Comparison of ENCODE assay signal across 8 cellular contexts in the genomic region with DNA sequence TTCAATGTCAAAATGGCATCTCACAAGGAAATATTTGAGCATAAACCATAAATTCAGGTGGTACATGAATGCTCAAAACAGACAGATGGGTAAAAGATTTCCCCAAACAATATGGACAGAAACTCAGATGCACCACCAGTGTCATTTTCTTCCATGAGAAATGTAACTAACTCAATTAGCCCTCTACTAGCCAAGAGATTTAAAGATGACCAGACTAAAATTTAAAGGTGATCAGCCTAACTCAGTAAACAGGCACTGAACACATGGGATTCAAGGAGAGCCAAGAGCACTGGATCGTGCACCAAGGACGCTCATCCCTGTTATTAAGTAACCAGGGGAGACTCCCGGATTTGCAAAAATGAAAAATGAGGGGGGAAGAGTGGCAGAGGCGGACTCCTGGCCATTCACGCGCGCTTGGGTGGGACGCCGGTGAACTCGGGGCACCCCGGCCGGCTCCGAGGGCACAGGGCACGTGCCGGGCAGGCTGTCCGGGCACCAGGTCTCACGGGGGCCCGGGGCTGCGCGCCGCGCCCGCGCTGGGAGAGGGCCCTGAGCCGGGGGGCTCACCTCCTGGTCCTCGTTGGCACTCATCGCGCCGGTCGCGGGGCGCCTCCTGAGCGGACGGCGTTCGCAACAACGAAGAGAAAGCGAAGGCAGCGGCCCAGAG. TPM values are rescaled to one million over a fixed set of nuclear protein-coding genes. Genes with fewer than 3 reads are reported as not detected.
DNase-seq lines count a peak whose midpoint lies in the region; ATAC-seq and TF ChIP-seq lines count a peak whose summit lies in the region.

No MANE protein-coding gene starts in this region.

- DNase-seq in NCI-H1417 (lab: John Stamatoyannopoulos, UW) (peak in 2 of 3 experiments; percentile 77 to 82), NCI-H1417 treated with DMSO at 0.1 percent for 48 hours (lab: John Stamatoyannopoulos, UW) (no peak), cerebellar cortex (ENCODE audit: low spot score) (peak; percentile 20), left lobe of liver (ENCODE audit: low spot score) (peak; percentile 67)
- peak; percentile 6 to 13 for DNase-seq in stimulated activated CD8-positive, alpha-beta memory T cell treated with anti-CD3 and anti-CD28 coated beads, Interleukin-2, amount 100 ng/mL, for 48 hours (ENCODE audit: low read depth in 2 of 2)

- ATAC-seq in HG02938 (IDR thresholded peaks at IDR 0.05; ENCODE audit: unreplicated experiment) (peak; percentile 26), SK-N-SH treated with all-trans-retinoic acid at 6 μM for 48 hours (peak; percentile 48), left lobe of liver (peak; percentile 67), GM18498 (IDR thresholded peaks at IDR 0.05; ENCODE audit: unreplicated experiment) (no peak)

TF ChIP-seq in SK-N-SH treated with all-trans-retinoic acid at 6 μM for 48 hours, 23 proteins besides CTCF, POLR2A, EP300 and RAD21:
- TF ChIP-seq OSR1 (CRISPR knock-in tag; IDR thresholded peaks at IDR 0.05) (no peak), ZNF70 (CRISPR knock-in tag; IDR thresholded peaks at IDR 0.05) (no peak), TOX (CRISPR knock-in tag; IDR thresholded peaks at IDR 0.05; ENCODE audit: borderline replicate concordance) (no peak), SNAI2 (CRISPR knock-in tag; IDR thresholded peaks at IDR 0.05) (no peak), ZC3H10 (CRISPR knock-in tag; IDR thresholded peaks at IDR 0.05) (no peak), ZNF565 (CRISPR knock-in tag; conservative IDR thresholded peaks at IDR 0.05; ENCODE audit: low read depth) (no peak), ARNTL (CRISPR knock-in tag; IDR thresholded peaks at IDR 0.05; ENCODE audit: borderline replicate concordance, low read depth) (no peak), ZFP30 (CRISPR knock-in tag; IDR thresholded peaks at IDR 0.05) (no peak), PPARA (CRISPR knock-in tag; IDR thresholded peaks at IDR 0.05; ENCODE audit: borderline replicate concordance) (no peak), ZNF8 (CRISPR knock-in tag; IDR thresholded peaks at IDR 0.05) (no peak), ZFP3 (CRISPR knock-in tag; IDR thresholded peaks at IDR 0.05) (no peak), CSDC2 (CRISPR knock-in tag; IDR thresholded peaks at IDR 0.05) (no peak)
- TF ChIP-seq, protein P1, sequence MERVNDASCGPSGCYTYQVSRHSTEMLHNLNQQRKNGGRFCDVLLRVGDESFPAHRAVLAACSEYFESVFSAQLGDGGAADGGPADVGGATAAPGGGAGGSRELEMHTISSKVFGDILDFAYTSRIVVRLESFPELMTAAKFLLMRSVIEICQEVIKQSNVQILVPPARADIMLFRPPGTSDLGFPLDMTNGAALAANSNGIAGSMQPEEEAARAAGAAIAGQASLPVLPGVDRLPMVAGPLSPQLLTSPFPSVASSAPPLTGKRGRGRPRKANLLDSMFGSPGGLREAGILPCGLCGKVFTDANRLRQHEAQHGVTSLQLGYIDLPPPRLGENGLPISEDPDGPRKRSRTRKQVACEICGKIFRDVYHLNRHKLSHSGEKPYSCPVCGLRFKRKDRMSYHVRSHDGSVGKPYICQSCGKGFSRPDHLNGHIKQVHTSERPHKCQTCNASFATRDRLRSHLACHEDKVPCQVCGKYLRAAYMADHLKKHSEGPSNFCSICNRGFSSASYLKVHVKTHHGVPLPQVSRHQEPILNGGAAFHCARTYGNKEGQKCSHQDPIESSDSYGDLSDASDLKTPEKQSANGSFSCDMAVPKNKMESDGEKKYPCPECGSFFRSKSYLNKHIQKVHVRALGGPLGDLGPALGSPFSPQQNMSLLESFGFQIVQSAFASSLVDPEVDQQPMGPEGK (CRISPR knock-in tag; IDR thresholded peaks at IDR 0.05; ENCODE audit: borderline replicate concordance) = no peak
- TF ChIP-seq, protein P2, sequence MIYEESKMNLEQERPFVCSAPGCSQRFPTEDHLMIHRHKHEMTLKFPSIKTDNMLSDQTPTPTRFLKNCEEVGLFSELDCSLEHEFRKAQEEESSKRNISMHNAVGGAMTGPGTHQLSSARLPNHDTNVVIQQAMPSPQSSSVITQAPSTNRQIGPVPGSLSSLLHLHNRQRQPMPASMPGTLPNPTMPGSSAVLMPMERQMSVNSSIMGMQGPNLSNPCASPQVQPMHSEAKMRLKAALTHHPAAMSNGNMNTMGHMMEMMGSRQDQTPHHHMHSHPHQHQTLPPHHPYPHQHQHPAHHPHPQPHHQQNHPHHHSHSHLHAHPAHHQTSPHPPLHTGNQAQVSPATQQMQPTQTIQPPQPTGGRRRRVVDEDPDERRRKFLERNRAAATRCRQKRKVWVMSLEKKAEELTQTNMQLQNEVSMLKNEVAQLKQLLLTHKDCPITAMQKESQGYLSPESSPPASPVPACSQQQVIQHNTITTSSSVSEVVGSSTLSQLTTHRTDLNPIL (CRISPR knock-in tag; IDR thresholded peaks at IDR 0.05; ENCODE audit: low read depth) = no peak
- TF ChIP-seq, protein P3, sequence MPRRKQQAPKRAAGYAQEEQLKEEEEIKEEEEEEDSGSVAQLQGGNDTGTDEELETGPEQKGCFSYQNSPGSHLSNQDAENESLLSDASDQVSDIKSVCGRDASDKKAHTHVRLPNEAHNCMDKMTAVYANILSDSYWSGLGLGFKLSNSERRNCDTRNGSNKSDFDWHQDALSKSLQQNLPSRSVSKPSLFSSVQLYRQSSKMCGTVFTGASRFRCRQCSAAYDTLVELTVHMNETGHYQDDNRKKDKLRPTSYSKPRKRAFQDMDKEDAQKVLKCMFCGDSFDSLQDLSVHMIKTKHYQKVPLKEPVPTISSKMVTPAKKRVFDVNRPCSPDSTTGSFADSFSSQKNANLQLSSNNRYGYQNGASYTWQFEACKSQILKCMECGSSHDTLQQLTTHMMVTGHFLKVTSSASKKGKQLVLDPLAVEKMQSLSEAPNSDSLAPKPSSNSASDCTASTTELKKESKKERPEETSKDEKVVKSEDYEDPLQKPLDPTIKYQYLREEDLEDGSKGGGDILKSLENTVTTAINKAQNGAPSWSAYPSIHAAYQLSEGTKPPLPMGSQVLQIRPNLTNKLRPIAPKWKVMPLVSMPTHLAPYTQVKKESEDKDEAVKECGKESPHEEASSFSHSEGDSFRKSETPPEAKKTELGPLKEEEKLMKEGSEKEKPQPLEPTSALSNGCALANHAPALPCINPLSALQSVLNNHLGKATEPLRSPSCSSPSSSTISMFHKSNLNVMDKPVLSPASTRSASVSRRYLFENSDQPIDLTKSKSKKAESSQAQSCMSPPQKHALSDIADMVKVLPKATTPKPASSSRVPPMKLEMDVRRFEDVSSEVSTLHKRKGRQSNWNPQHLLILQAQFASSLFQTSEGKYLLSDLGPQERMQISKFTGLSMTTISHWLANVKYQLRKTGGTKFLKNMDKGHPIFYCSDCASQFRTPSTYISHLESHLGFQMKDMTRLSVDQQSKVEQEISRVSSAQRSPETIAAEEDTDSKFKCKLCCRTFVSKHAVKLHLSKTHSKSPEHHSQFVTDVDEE (CRISPR knock-in tag; IDR thresholded peaks at IDR 0.05) = no peak
- TF ChIP-seq, protein P4, sequence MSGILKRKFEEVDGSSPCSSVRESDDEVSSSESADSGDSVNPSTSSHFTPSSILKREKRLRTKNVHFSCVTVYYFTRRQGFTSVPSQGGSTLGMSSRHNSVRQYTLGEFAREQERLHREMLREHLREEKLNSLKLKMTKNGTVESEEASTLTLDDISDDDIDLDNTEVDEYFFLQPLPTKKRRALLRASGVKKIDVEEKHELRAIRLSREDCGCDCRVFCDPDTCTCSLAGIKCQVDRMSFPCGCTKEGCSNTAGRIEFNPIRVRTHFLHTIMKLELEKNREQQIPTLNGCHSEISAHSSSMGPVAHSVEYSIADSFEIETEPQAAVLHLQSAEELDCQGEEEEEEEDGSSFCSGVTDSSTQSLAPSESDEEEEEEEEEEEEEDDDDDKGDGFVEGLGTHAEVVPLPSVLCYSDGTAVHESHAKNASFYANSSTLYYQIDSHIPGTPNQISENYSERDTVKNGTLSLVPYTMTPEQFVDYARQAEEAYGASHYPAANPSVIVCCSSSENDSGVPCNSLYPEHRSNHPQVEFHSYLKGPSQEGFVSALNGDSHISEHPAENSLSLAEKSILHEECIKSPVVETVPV (CRISPR knock-in tag; IDR thresholded peaks at IDR 0.05) = no peak

RNA-seq across cellular contexts. Expression of a gene that starts 0.5 kb away (rescaled TPM):
- total RNA-seq in left lobe of liver = 7.9 TPM

RNA-seq across cellular contexts. Expression of a gene that starts 0.6 kb away (rescaled TPM):
- 15.6 TPM for total RNA-seq in left lobe of liver
